Comparison of ENCODE assay signal across 13 cellular contexts in genomic region chr5:34609951-34610431, GRCh38. TPM values are rescaled to one million over a fixed set of nuclear protein-coding genes. Genes with fewer than 3 reads are reported as not detected.
DNase-seq lines count a peak whose midpoint lies in the region; ATAC-seq and TF ChIP-seq lines count a peak whose summit lies in the region.
"Had no signal": no experiment of that assay in that cellular context is flagged by ENCODE, and none has a peak within 500 bp of the region (broad histone marks: within the 10 kb centered on the region; RNA-seq: fewer than 3 reads in every experiment).

No MANE protein-coding gene starts in this region.

- H3K27me3 Mint-ChIP-seq in activated naive CD8-positive, alpha-beta T cell treated with anti-CD3 and anti-CD28 coated beads, Interleukin-2, amount 50 U/mL, for 24 hours, result peaks cover 20% of the 10 kb centered on the region
- H3K27me3 Mint-ChIP-seq: activated CD4-positive, alpha-beta T cell treated with anti-CD3 and anti-CD28 coated beads, Interleukin-2, amount 10 ng/mL, durations not matched to agents 24 days and 14 days had no signal

- dilution Hi-C loops in mammary epithelial cell (cut with HindIII; ENCODE audit: low sequenced_read_pairs), result no loop called here

- WGBS in mammary epithelial cell (ENCODE audit: low coverage, missing lambda C conversion rate), result 80% methylated on average over 6 of the region's 6 CpGs
- no CpG with 5 or more reads among the region's 6 CpGs for WGBS in mesendoderm (ENCODE audit: extremely low coverage, insufficient coverage, low lambda C conversion rate)
- WGBS in ovary, 3 donors, result 75 to 78% (median 76%) methylated on average over 6 of the region's 6 CpGs

- BruUV-seq in mammary epithelial cell (replicated peaks; lab: Mats Ljungman, UMichigan), result no TSS peak

- H3K36me3 Mint-ChIP-seq in activated naive CD8-positive, alpha-beta T cell treated with anti-CD3 and anti-CD28 coated beads, Interleukin-2, amount 50 U/mL, for 24 hours (ENCODE audit: low read depth), result no peaks in the 10 kb centered on the region
- H3K36me3 Mint-ChIP-seq: naive thymus-derived CD8-positive, alpha-beta T cell had no signal

- TF ChIP-seq POLR2A in ovary (IDR thresholded peaks at IDR 0.05), result no peak

- H3K4me1 ChIP-seq in mammary epithelial cell (ENCODE audit: insufficient read depth, low read length) (peaks cover 26% of the 10 kb centered on the region), mesendoderm (ENCODE audit: control insufficient read depth, low read depth, low read length) (peaks cover 2% of the 10 kb centered on the region), ovary (ENCODE audit: insufficient read depth) (no peaks in the 10 kb centered on the region)

- no peak overlapping the region for H3K27ac Mint-ChIP-seq in activated naive CD8-positive, alpha-beta T cell treated with anti-CD3 and anti-CD28 coated beads, Interleukin-2, amount 50 U/mL, for 24 hours
- H3K27ac Mint-ChIP-seq: activated CD4-positive, alpha-beta T cell treated with anti-CD3 and anti-CD28 coated beads, Interleukin-2, amount 10 ng/mL, durations not matched to agents 24 days and 14 days; naive thymus-derived CD8-positive, alpha-beta T cell had no signal

- no peak overlapping the region for H3K27ac ChIP-seq in mammary epithelial cell (ENCODE audit: insufficient read depth, low read depth, low read length)
- H3K27ac ChIP-seq in mesendoderm (ENCODE audit: low read depth, low read length), result peak overlapping the region; percentile 9
- no peak overlapping the region for H3K27ac ChIP-seq in ovary
- H3K27ac ChIP-seq: KMS-11 had no signal

- no peak overlapping the region for H3K9ac ChIP-seq in mammary epithelial cell (ENCODE audit: insufficient read depth, low read length)
- H3K9ac ChIP-seq in mesendoderm (ENCODE audit: low read length), result no peak overlapping the region
- H3K9ac ChIP-seq: KMS-11 had no signal

- no peak overlapping the region for H4K8ac ChIP-seq in mesendoderm (ENCODE audit: low read depth, low read length)

- no peaks in the 10 kb centered on the region for H3K36me3 ChIP-seq in mammary epithelial cell (ENCODE audit: insufficient read depth, low read length)
- no peaks in the 10 kb centered on the region for H3K36me3 ChIP-seq in mesendoderm (ENCODE audit: control insufficient read depth, insufficient read depth, low read length)
- no peaks in the 10 kb centered on the region for H3K36me3 ChIP-seq in ovary

- H2BK5ac ChIP-seq in mesendoderm (ENCODE audit: low read length), result no peak overlapping the region

- no peak for TF ChIP-seq CTCF in mammary epithelial cell (conservative IDR thresholded peaks at IDR 0.05 in 1 of 2, IDR thresholded peaks at IDR 0.05 in 1 of 2; ENCODE audit: extremely low read depth in 1 of 2, insufficient read depth in 1 of 2, low read depth in 1 of 2, low read length in 2 of 2)
- TF ChIP-seq CTCF in ovary (IDR thresholded peaks at IDR 0.05), result no peak

- TF ChIP-seq EP300 in Ishikawa (IDR thresholded peaks at IDR 0.05; ENCODE audit: borderline replicate concordance) (no peak), ovary (IDR thresholded peaks at IDR 0.05) (no peak)

- CTCF ChIA-PET in mammary epithelial cell (lab: Charles Lee; ENCODE audit: low non-redundant PET), result no interaction called here

- H3K27me3 ChIP-seq in mammary epithelial cell (ENCODE audit: insufficient read depth, low read length), result no peaks in the 10 kb centered on the region
- no peaks in the 10 kb centered on the region for H3K27me3 ChIP-seq in mesendoderm (ENCODE audit: insufficient read depth, low read length, poor library complexity)
- H3K27me3 ChIP-seq in ovary, result no peaks in the 10 kb centered on the region

- H3K4me2 ChIP-seq in mammary epithelial cell (ENCODE audit: insufficient read depth, low read depth, low read length), result no peak overlapping the region
- H3K4me2 ChIP-seq in mesendoderm (ENCODE audit: low read length), result no peak overlapping the region
- H3K4me2 ChIP-seq: KMS-11 had no signal

- H3K9me3 Mint-ChIP-seq in activated naive CD8-positive, alpha-beta T cell treated with anti-CD3 and anti-CD28 coated beads, Interleukin-2, amount 50 U/mL, for 24 hours, result no peaks in the 10 kb centered on the region
- H3K9me3 Mint-ChIP-seq: activated CD4-positive, alpha-beta T cell treated with anti-CD3 and anti-CD28 coated beads, Interleukin-2, amount 10 ng/mL, durations not matched to agents 24 days and 14 days; naive thymus-derived CD8-positive, alpha-beta T cell had no signal

- ATAC-seq in activated naive CD8-positive, alpha-beta T cell treated with anti-CD3 and anti-CD28 coated beads, Interleukin-2, amount 50 U/mL, for 24 hours, result no peak
- ATAC-seq in HG03280 (IDR thresholded peaks at IDR 0.05; ENCODE audit: unreplicated experiment) (no peak), GM18517 (IDR thresholded peaks at IDR 0.05; ENCODE audit: unreplicated experiment) (no peak)
- ATAC-seq: naive thymus-derived CD8-positive, alpha-beta T cell had no signal

- no peak overlapping the region for H3K4me3 ChIP-seq in mammary epithelial cell (replicated peaks in 1 of 3; ENCODE audit: insufficient read depth in 1 of 3, low read depth in 2 of 3, low read length in 3 of 3)
- H3K4me3 ChIP-seq in mesendoderm (ENCODE audit: low read length), result no peak overlapping the region
- H3K4me3 ChIP-seq in ovary, result no peak overlapping the region

- no peaks in the 10 kb centered on the region for H3K4me1 Mint-ChIP-seq in activated naive CD8-positive, alpha-beta T cell treated with anti-CD3 and anti-CD28 coated beads, Interleukin-2, amount 50 U/mL, for 24 hours
- H3K4me1 Mint-ChIP-seq: activated CD4-positive, alpha-beta T cell treated with anti-CD3 and anti-CD28 coated beads, Interleukin-2, amount 10 ng/mL, durations not matched to agents 24 days and 14 days; naive thymus-derived CD8-positive, alpha-beta T cell had no signal

- no peaks in the 10 kb centered on the region for H4K20me1 ChIP-seq in mammary epithelial cell (ENCODE audit: insufficient read depth, low read length)

- no peak overlapping the region for H4K5ac ChIP-seq in mesendoderm (ENCODE audit: low read length)

- no peak overlapping the region for H3K4ac ChIP-seq in mesendoderm (ENCODE audit: low read depth, low read length)

- no peaks in the 10 kb centered on the region for H3K79me1 ChIP-seq in mesendoderm (ENCODE audit: low read length)

- H3K23ac ChIP-seq in mesendoderm (ENCODE audit: low read length), result no peak overlapping the region

- H2AK5ac ChIP-seq in mesendoderm (ENCODE audit: low read length), result no peak overlapping the region

- H3K9me3 ChIP-seq in mammary epithelial cell (replicated peaks; ENCODE audit: insufficient read depth, low read length) (no peaks in the 10 kb centered on the region), ovary (no peaks in the 10 kb centered on the region)

- no peak overlapping the region for H3K56ac ChIP-seq in mesendoderm (ENCODE audit: low read length)

- H3K79me2 ChIP-seq in mammary epithelial cell (ENCODE audit: insufficient read depth, low read length) (no peaks in the 10 kb centered on the region), mesendoderm (ENCODE audit: control insufficient read depth, insufficient read depth, low read length) (no peaks in the 10 kb centered on the region)

- no peak overlapping the region for H3K4me3 Mint-ChIP-seq in activated naive CD8-positive, alpha-beta T cell treated with anti-CD3 and anti-CD28 coated beads, Interleukin-2, amount 50 U/mL, for 24 hours
- H3K4me3 Mint-ChIP-seq: activated CD4-positive, alpha-beta T cell treated with anti-CD3 and anti-CD28 coated beads, Interleukin-2, amount 10 ng/mL, durations not matched to agents 24 days and 14 days; naive thymus-derived CD8-positive, alpha-beta T cell had no signal

- in situ Hi-C loops in mammary epithelial cell (cut with MboI; ENCODE audit: low sequenced_read_pairs in 2 of 2), result no loop called here

- intact Hi-C loops in mammary epithelial cell (cut with micrococcal nuclease) (loop anchor here (2.0 to 5.0 kb wide), 2 partner anchors 23 to 88 kb away; no protein-coding TSS in a partner anchor), ovary (cut with DNase I) (loop anchor here in 1 of 4 donors (10.0 kb wide), 1 partner anchor 435 kb away; the partner anchor contains the start of gene AGXT2)

- peak; percentile 65 for DNase-seq in A172 (ENCODE audit: low spot score)
- DNase-seq in mammary epithelial cell, result peak; percentile 19
- peak; percentile 82 for DNase-seq in mesendoderm
- DNase-seq in activated naive CD8-positive, alpha-beta T cell treated with anti-CD3 and anti-CD28 coated beads, Interleukin-2, amount 50 U/mL, for 24 hours, result no peak
- DNase-seq in ovary, result no peak
- DNase-seq: activated CD4-positive, alpha-beta T cell treated with anti-CD3 and anti-CD28 coated beads, Interleukin-2, amount 10 ng/mL, durations not matched to agents 24 days and 14 days; naive thymus-derived CD8-positive, alpha-beta T cell; NCI-H2081; stimulated activated CD4-positive, alpha-beta T cell treated with anti-CD3 and anti-CD28 coated beads, Interleukin-12 subunit alpha, Interleukin-12 subunit beta, amount 100 ng/mL, for 4 hours had no signal

- no peak overlapping the region for H2BK15ac ChIP-seq in mesendoderm (replicated peaks; ENCODE audit: low read depth)

- H3K18ac ChIP-seq in mesendoderm (ENCODE audit: low read length), result no peak overlapping the region

- no peak overlapping the region for H2BK120ac ChIP-seq in mesendoderm (ENCODE audit: low read depth, low read length)

- TF ChIP-seq RAD21 in Ishikawa (IDR thresholded peaks at IDR 0.05; ENCODE audit: low read depth), result no peak

- H2AFZ ChIP-seq in mammary epithelial cell (ENCODE audit: low read depth, low read length), result no peak overlapping the region

TF ChIP-seq in Ishikawa, 13 proteins besides CTCF, POLR2A, EP300 and RAD21:
- TF ChIP-seq CREB1 (IDR thresholded peaks at IDR 0.05; ENCODE audit: low read depth) (no peak), TEAD4 (IDR thresholded peaks at IDR 0.05) (peak; percentile 58)

RNA-seq across cellular contexts. Expression of gene RAI14, which starts 46.1 kb away (rescaled TPM):
- total RNA-seq in A172 (2014; rRNA removed; shearing (Covaris generic)), result 66.0 and 74.9 TPM in 2 replicates
- total RNA-seq in mammary epithelial cell (100 to 1,000 TPM; 114 to 184 TPM), ovary (10 to 100 TPM; 15.4 to 36.1 (median 27.9) TPM)
- polyA plus RNA-seq in mammary epithelial cell (46.7 TPM), ovary (10 to 100 TPM in 1 of 2 donors, 1 to 10 TPM in 1; 8.2 to 24.6 TPM)
- 258 TPM for polyA minus RNA-seq in mammary epithelial cell
- 92.3 TPM for polyA plus RNA-seq in mesendoderm (2013, experiment 1 of 2)
- polyA plus RNA-seq in mesendoderm (2013, experiment 2 of 2), result 95.9 TPM
- total RNA-seq: naive thymus-derived CD8-positive, alpha-beta T cell had no signal
- polyA plus RNA-seq: naive thymus-derived CD8-positive, alpha-beta T cell had no signal

Comparison
In these comparisons a context has a peak if more than half of its experiments do, and no peak if none do; other contexts are left out.
1. DNase-seq: peak in A172 (single experiment), mammary epithelial cell (single experiment) and mesendoderm (single experiment); none in activated naive CD8-positive, alpha-beta T cell treated with anti-CD3 and anti-CD28 coated beads, Interleukin-2, amount 50 U/mL, for 24 hours (single experiment) and ovary (0 of 5).